Comparison of ENCODE assay signal across 20 cellular contexts in genomic region chr2:15677141-15677911, GRCh38.
DNase-seq lines count a peak whose midpoint lies in the region; ATAC-seq and TF ChIP-seq lines count a peak whose summit lies in the region.
"Had no signal": no experiment of that assay in that cellular context is flagged by ENCODE, and none has a peak within 500 bp of the region (broad histone marks: within the 10 kb centered on the region; RNA-seq: fewer than 3 reads in every experiment).

No MANE protein-coding gene starts in this region.

- no peak for TF ChIP-seq POLR2A in erythroblast (IDR thresholded peaks at IDR 0.05; ENCODE audit: low read length)

- TF ChIP-seq CTCF in WERI-Rb-1 (IDR thresholded peaks at IDR 0.05; ENCODE audit: low read depth, low read length) (no peak), chondrocyte (IDR thresholded peaks at IDR 0.05) (no peak), GM13977 (IDR thresholded peaks at IDR 0.05; ENCODE audit: extremely low read depth, insufficient read depth, missing control alignments) (no peak)

- in situ Hi-C loops in GM13977 (cut with MboI; ENCODE audit: low pct_unique_long_range_greater_than_20kb, low sequenced_read_pairs, unreplicated experiment), result no loop called here

- no peak for ATAC-seq in HG03354 (IDR thresholded peaks at IDR 0.05; ENCODE audit: poor library complexity, severe bottlenecking, unreplicated experiment)
- ATAC-seq: activated CD4-positive, CD25-positive, alpha-beta regulatory T cell treated with anti-CD3 and anti-CD28 coated beads, Interleukin-2, amount 50 U/mL, for 24 hours; natural killer cell treated with Interleukin-12 subunit alpha and Interleukin-12 subunit beta and Interleukin-15 and Interleukin-18, amount 100 ng/mL, for 72 hours; Panc1 had no signal

- H3K27ac Mint-ChIP-seq in chondrocyte (ENCODE audit: unreplicated experiment), result no peak overlapping the region
- H3K27ac Mint-ChIP-seq: natural killer cell treated with Interleukin-12 subunit alpha and Interleukin-12 subunit beta and Interleukin-15 and Interleukin-18, amount 100 ng/mL, for 72 hours; T-helper 1 cell treated with Interleukin-12 subunit alpha and Interleukin-12 subunit beta and Interleukin-4 antibody, amounts not matched to agents 30 μg/mL and 1 μg/mL, for 36 hours had no signal

- DNase-seq in HuH-7 (ENCODE audit: low spot score) (peak; percentile 86), WERI-Rb-1 (peak; percentile 75), islet precursor cell (peak; percentile 88), posterior vena cava (ENCODE audit: low spot score) (peak; percentile 41), chondrocyte (ENCODE audit: low spot score) (no peak), erythroblast (lab: John Stamatoyannopoulos, UW) (no peak), GM13977 (ENCODE audit: low spot score) (no peak)
- DNase-seq: activated gamma-delta T cell treated with Interleukin-2 at 50 U/mL for 16 hours, dorsolateral prefrontal cortex, MG63, NCI-H2029, NCI-H69 had no signal

- H3K36me3 Mint-ChIP-seq in chondrocyte (ENCODE audit: low read depth), result peaks cover 1% of the 10 kb centered on the region
- H3K36me3 Mint-ChIP-seq: natural killer cell treated with Interleukin-12 subunit alpha and Interleukin-12 subunit beta and Interleukin-15 and Interleukin-18, amount 100 ng/mL, for 72 hours had no signal

- peaks cover 15% of the 10 kb centered on the region for H3K4me1 Mint-ChIP-seq in chondrocyte (ENCODE audit: low read depth)

- no peaks in the 10 kb centered on the region for H3K36me3 ChIP-seq in WERI-Rb-1
- H3K36me3 ChIP-seq: ascending aorta; BLaER1 treated with 17β-estradiol and CSF1 and Interleukin-3, amounts not matched to agents 10 nM and 100 nM; MG63 had no signal

- peaks cover 2% of the 10 kb centered on the region for H3K9me3 Mint-ChIP-seq in chondrocyte (ENCODE audit: low read depth)
- H3K9me3 Mint-ChIP-seq: natural killer cell treated with Interleukin-12 subunit alpha and Interleukin-12 subunit beta and Interleukin-15 and Interleukin-18, amount 100 ng/mL, for 72 hours had no signal

- peaks cover 6% of the 10 kb centered on the region for H3K9me3 ChIP-seq in WERI-Rb-1 (ENCODE audit: severe bottlenecking)
- H3K9me3 ChIP-seq: ascending aorta, MG63 had no signal

- intact Hi-C loops in posterior vena cava (cut with DNase I), result no loop called here

- no peak overlapping the region for H3K4me3 ChIP-seq in WERI-Rb-1 (ENCODE audit: low read depth, low read length)
- H3K4me3 ChIP-seq: ascending aorta; BLaER1 treated with 17β-estradiol and CSF1 and Interleukin-3, amounts not matched to agents 10 nM and 100 nM; dorsolateral prefrontal cortex; MG63; skin epidermis had no signal

- no peaks in the 10 kb centered on the region for H3K27me3 ChIP-seq in WERI-Rb-1 (ENCODE audit: insufficient read depth, low read depth, severe bottlenecking)
- H3K27me3 ChIP-seq: ascending aorta; BLaER1 treated with 17β-estradiol and CSF1 and Interleukin-3, amounts not matched to agents 10 nM and 100 nM; MG63 had no signal

- H3K4me3 Mint-ChIP-seq in chondrocyte (ENCODE audit: unreplicated experiment), result no peak overlapping the region
- H3K4me3 Mint-ChIP-seq: natural killer cell treated with Interleukin-12 subunit alpha and Interleukin-12 subunit beta and Interleukin-15 and Interleukin-18, amount 100 ng/mL, for 72 hours; T-helper 1 cell treated with Interleukin-12 subunit alpha and Interleukin-12 subunit beta and Interleukin-4 antibody, amounts not matched to agents 30 μg/mL and 1 μg/mL, for 36 hours had no signal

- peak overlapping the region; percentile 37 for H3K27ac ChIP-seq in WERI-Rb-1
- H3K27ac ChIP-seq: ascending aorta; BLaER1 treated with 17β-estradiol and CSF1 and Interleukin-3, amounts not matched to agents 10 nM and 100 nM; dorsolateral prefrontal cortex; skin epidermis had no signal

- H3K27me3 Mint-ChIP-seq in chondrocyte (ENCODE audit: low read depth), result peaks cover 10% of the 10 kb centered on the region

Comparison
In these comparisons a context has a peak if more than half of its experiments do, and no peak if none do; other contexts are left out.
1. DNase-seq: peak in HuH-7 (single experiment), WERI-Rb-1 (single experiment), islet precursor cell (single experiment) and posterior vena cava (single experiment); none in chondrocyte (single experiment), erythroblast (0 of 2) and GM13977 (single experiment).